8 cellular contexts compared by ENCODE assay signal in genomic region chr11:34050536-34050935, GRCh38. TPM values are rescaled to one million over a fixed set of nuclear protein-coding genes. Genes with fewer than 3 reads are reported as not detected.
DNase-seq lines count a peak whose midpoint lies in the region; ATAC-seq and TF ChIP-seq lines count a peak whose summit lies in the region.

No MANE protein-coding gene starts in this region.

- H3K4me3 ChIP-seq in GM12864 (ENCODE audit: low read depth, low read length), result peak overlapping the region; percentile 100; the same call in 1 of the 2 replicates
- peak overlapping the region; percentile 84 for H3K4me3 ChIP-seq in RWPE2 (ENCODE audit: severe bottlenecking)
- peak overlapping the region in 3 of 4 donors; percentile 91 to 97 (median 95) for H3K4me3 ChIP-seq in esophagus squamous epithelium
- peak overlapping the region; percentile 84 to 98 (median 93) for H3K4me3 ChIP-seq in sigmoid colon

- H3K4me1 ChIP-seq in RWPE2 (ENCODE audit: insufficient read depth, poor library complexity, severe bottlenecking), result peaks cover 20% of the 10 kb centered on the region
- peaks cover 0 to 36% (median 22%) of the 10 kb centered on the region in 3 donors for H3K4me1 ChIP-seq in esophagus squamous epithelium
- peaks cover 0 to 29% (median 21%) of the 10 kb centered on the region in 4 donors for H3K4me1 ChIP-seq in sigmoid colon

- ATAC-seq in RWPE2 (ENCODE audit: low read depth) (no peak), GM18517 (IDR thresholded peaks at IDR 0.05; ENCODE audit: unreplicated experiment) (no peak), GM18858 (IDR thresholded peaks at IDR 0.05; ENCODE audit: unreplicated experiment) (no peak)

- DNase-seq in GM12864 (ENCODE audit: low read depth) (no peak), RWPE2 (ENCODE audit: low spot score) (no peak), esophagus squamous epithelium (lab: John Stamatoyannopoulos, UW) (no peak), sigmoid colon (no peak), amygdala (lab: John Stamatoyannopoulos, UW) (no peak), amniotic stem cell (lab: John Stamatoyannopoulos, UW) (no peak)

- TF ChIP-seq POLR2A in esophagus squamous epithelium (IDR thresholded peaks at IDR 0.05), result no peak
- TF ChIP-seq POLR2A in sigmoid colon (IDR thresholded peaks at IDR 0.05), result no peak

- H3K27me3 ChIP-seq in RWPE2 (ENCODE audit: insufficient read depth, poor library complexity, severe bottlenecking) (no peaks in the 10 kb centered on the region), esophagus squamous epithelium (no peaks in the 10 kb centered on the region), sigmoid colon (no peaks in the 10 kb centered on the region)

- intact Hi-C loops in esophagus squamous epithelium (cut with DNase I), result loop anchor here (10.0 kb wide), 1 partner anchor 54 kb away; the partner anchor contains the start of gene NAT10
- intact Hi-C loops in sigmoid colon (cut with DNase I), result loop anchor here (2.0 to 10.0 kb wide), 7 partner anchors 54 to 1013 kb away; partner anchors contain the start of genes APIP, CAT, FBXO3 and PDHX

- no peak for TF ChIP-seq EP300 in sigmoid colon (IDR thresholded peaks at IDR 0.05)

- no peak for TF ChIP-seq CTCF in GM12864 (IDR thresholded peaks at IDR 0.05; ENCODE audit: low read depth, low read length, missing control alignments)
- no peak for TF ChIP-seq CTCF in RWPE2 (IDR thresholded peaks at IDR 0.05; ENCODE audit: poor library complexity, severe bottlenecking)
- TF ChIP-seq CTCF in esophagus squamous epithelium (IDR thresholded peaks at IDR 0.05), result no peak
- no peak for TF ChIP-seq CTCF in sigmoid colon (IDR thresholded peaks at IDR 0.05)

- peaks cover 31% of the 10 kb centered on the region for H3K36me3 ChIP-seq in RWPE2 (ENCODE audit: low read depth)
- H3K36me3 ChIP-seq in esophagus squamous epithelium, result peaks cover 0 to 12% (median 0%) of the 10 kb centered on the region in 3 donors
- H3K36me3 ChIP-seq in sigmoid colon, result peaks cover 0 to 12% (median 0%) of the 10 kb centered on the region in 4 donors

- whole genome bisulfite sequencing in esophagus squamous epithelium, 2 donors, result 22 to 25% methylated on average over 3 of the region's 3 CpGs
- WGBS in sigmoid colon, 2 donors, result 33 to 41% methylated on average over 3 of the region's 3 CpGs

- H3K27ac ChIP-seq in RWPE2 (ENCODE audit: poor library complexity, severe bottlenecking), result peak overlapping the region; percentile 91
- peak overlapping the region; percentile 97 to 99 (median 98) for H3K27ac ChIP-seq in esophagus squamous epithelium
- peak overlapping the region; percentile 98 to 99 (median 98) for H3K27ac ChIP-seq in sigmoid colon

- H3K9me3 ChIP-seq in RWPE2 (ENCODE audit: severe bottlenecking), result no peaks in the 10 kb centered on the region
- no peaks in the 10 kb centered on the region for H3K9me3 ChIP-seq in esophagus squamous epithelium
- H3K9me3 ChIP-seq in sigmoid colon, result no peaks in the 10 kb centered on the region

RNA-seq across cellular contexts. Expression of gene CAPRIN1, which starts 1.0 kb away (rescaled TPM):
- total RNA-seq in esophagus squamous epithelium (100 to 1,000 TPM in 3 of 4 donors, 10 to 100 TPM in 1; 94.1 to 151 (median 132) TPM), sigmoid colon (100 to 1,000 TPM; 107 to 118 (median 113) TPM)
- polyA plus RNA-seq in sigmoid colon, result 10 to 100 TPM; 63.1 to 92.5 (median 65.7) TPM

RNA-seq across cellular contexts. Expression of gene NAT10, which starts 54.9 kb away (rescaled TPM):
- 10 to 100 TPM; 17.6 to 35.9 (median 32.6) TPM for total RNA-seq in esophagus squamous epithelium
- total RNA-seq in sigmoid colon, result 10 to 100 TPM; 13.2 to 28.0 (median 19.4) TPM
- 10 to 100 TPM in 1 of 3 donors, 1 to 10 TPM in 2; 5.3 to 35.4 (median 7.2) TPM for polyA plus RNA-seq in sigmoid colon
